Comparison of ENCODE assay signal across 1 cellular context in genomic region chr11:67276821-67277230, GRCh38.
TF ChIP-seq lines count a peak whose summit lies in the region.

No MANE protein-coding gene starts in this region.

TF ChIP-seq in H1, 55 proteins besides CTCF, POLR2A, EP300 and RAD21 (continued from another document):
- TF ChIP-seq E2F6 (IDR thresholded peaks at IDR 0.05): no peak
- no peak for TF ChIP-seq HDAC6 (IDR thresholded peaks at IDR 0.05; ENCODE audit: low read depth, low read length)
- TF ChIP-seq RFX5 (IDR thresholded peaks at IDR 0.05; ENCODE audit: borderline replicate concordance, low read depth, low read length): no peak
- TF ChIP-seq TAF7 (optimal IDR thresholded peaks at IDR 0.05; ENCODE audit: borderline replicate concordance, low read depth, low read length): no peak
- TF ChIP-seq, protein P1, sequence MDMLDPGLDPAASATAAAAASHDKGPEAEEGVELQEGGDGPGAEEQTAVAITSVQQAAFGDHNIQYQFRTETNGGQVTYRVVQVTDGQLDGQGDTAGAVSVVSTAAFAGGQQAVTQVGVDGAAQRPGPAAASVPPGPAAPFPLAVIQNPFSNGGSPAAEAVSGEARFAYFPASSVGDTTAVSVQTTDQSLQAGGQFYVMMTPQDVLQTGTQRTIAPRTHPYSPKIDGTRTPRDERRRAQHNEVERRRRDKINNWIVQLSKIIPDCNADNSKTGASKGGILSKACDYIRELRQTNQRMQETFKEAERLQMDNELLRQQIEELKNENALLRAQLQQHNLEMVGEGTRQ (IDR thresholded peaks at IDR 0.05; ENCODE audit: low read length): no peak
- TF ChIP-seq TBP (IDR thresholded peaks at IDR 0.05; ENCODE audit: low read depth, low read length): no peak
- no peak for TF ChIP-seq SP1 (IDR thresholded peaks at IDR 0.05; ENCODE audit: low read depth, low read length)
- no peak for TF ChIP-seq RBBP5 (IDR thresholded peaks at IDR 0.05; ENCODE audit: borderline replicate concordance, low read depth, low read length)
- TF ChIP-seq JUN (IDR thresholded peaks at IDR 0.05; ENCODE audit: low read depth, low read length): no peak
- TF ChIP-seq RXRA (IDR thresholded peaks at IDR 0.05; ENCODE audit: insufficient read depth, low read depth, low read length): no peak
- no peak for TF ChIP-seq SIN3A (conservative IDR thresholded peaks at IDR 0.05 in 1 of 2, IDR thresholded peaks at IDR 0.05 in 1 of 2; ENCODE audit: low read depth in 1 of 2, low read length in 2 of 2)
- no peak for TF ChIP-seq SP2 (IDR thresholded peaks at IDR 0.05; ENCODE audit: low read length)
TF ChIP-seq in H1: peak in this region for 0.
